Comparison of ENCODE assay signal across 27 cellular contexts in genomic region chrX:85108165-85108564, GRCh38.
DNase-seq lines count a peak whose midpoint lies in the region; ATAC-seq, FAIRE-seq and TF ChIP-seq lines count a peak whose summit lies in the region.
"Had no signal": no experiment of that assay in that cellular context is flagged by ENCODE, and none has a peak within 500 bp of the region (broad histone marks: within the 10 kb centered on the region; RNA-seq: fewer than 3 reads in every experiment).

No MANE protein-coding gene starts in this region.

- H3K4me1 ChIP-seq in mammary epithelial cell (ENCODE audit: insufficient read depth, low read length) (no peaks in the 10 kb centered on the region), breast epithelium (no peaks in the 10 kb centered on the region), keratinocyte (ENCODE audit: control insufficient read depth, extremely low read depth, insufficient read depth, low read length) (peaks cover 2% of the 10 kb centered on the region), aorta (ENCODE audit: control insufficient read depth in 1 of 2, insufficient read depth in 2 of 2, low read length in 2 of 2) (no peaks in the 10 kb centered on the region)
- H3K4me1 ChIP-seq: BE2C had no signal

- H4K20me1 ChIP-seq in mammary epithelial cell (ENCODE audit: insufficient read depth, low read length), result no peaks in the 10 kb centered on the region
- no peaks in the 10 kb centered on the region for H4K20me1 ChIP-seq in keratinocyte (ENCODE audit: control insufficient read depth, extremely low read depth, insufficient read depth, low read length)

- H3K36me3 Mint-ChIP-seq in activated T-cell treated with anti-CD3 and anti-CD28 coated beads, Interleukin-2, amount 50 U/mL, for 4 hours (ENCODE audit: insufficient read depth), result no peaks in the 10 kb centered on the region
- no peaks in the 10 kb centered on the region for H3K36me3 Mint-ChIP-seq in stimulated activated effector memory CD8-positive, alpha-beta T cell treated with anti-CD3 and anti-CD28 coated beads, Interleukin-12 subunit alpha, Interleukin-12 subunit beta, amount 100 ng/mL, for 72 hours
- H3K36me3 Mint-ChIP-seq: CD14-positive monocyte had no signal

- no peak overlapping the region for H3K4me3 Mint-ChIP-seq in activated T-cell treated with anti-CD3 and anti-CD28 coated beads, Interleukin-2, amount 50 U/mL, for 4 hours
- no peak overlapping the region for H3K4me3 Mint-ChIP-seq in stimulated activated effector memory CD8-positive, alpha-beta T cell treated with anti-CD3 and anti-CD28 coated beads, Interleukin-12 subunit alpha, Interleukin-12 subunit beta, amount 100 ng/mL, for 72 hours
- H3K4me3 Mint-ChIP-seq: CD14-positive monocyte had no signal

- WGBS in mammary epithelial cell (ENCODE audit: low coverage, missing lambda C conversion rate), result 88% methylated on average over 1 of the region's 2 CpGs
- 90 to 95% methylated on average over 2 of the region's 2 CpGs for WGBS in aorta, 2 donors

- no peak for TF ChIP-seq CTCF in mammary epithelial cell (conservative IDR thresholded peaks at IDR 0.05 in 1 of 2, IDR thresholded peaks at IDR 0.05 in 1 of 2; ENCODE audit: extremely low read depth in 1 of 2, insufficient read depth in 1 of 2, low read depth in 1 of 2, low read length in 2 of 2)
- no peak for TF ChIP-seq CTCF in breast epithelium (IDR thresholded peaks at IDR 0.05)
- no peak for TF ChIP-seq CTCF in epithelial cell of esophagus (IDR thresholded peaks at IDR 0.05; ENCODE audit: insufficient read depth, low read depth, low read length, missing control alignments)
- TF ChIP-seq CTCF in keratinocyte (optimal IDR thresholded peaks at IDR 0.05 in 1 of 3, IDR thresholded peaks at IDR 0.05 in 1 of 3, conservative IDR thresholded peaks at IDR 0.05 in 1 of 3; ENCODE audit: extremely low read depth in 1 of 3, insufficient read depth in 2 of 3, low read length in 3 of 3), result no peak

- in situ Hi-C loops in mammary epithelial cell (cut with MboI; ENCODE audit: low sequenced_read_pairs in 2 of 2), result no loop called here

- peaks cover 2% of the 10 kb centered on the region for H3K27me3 ChIP-seq in mammary epithelial cell (ENCODE audit: insufficient read depth, low read length)
- peaks cover 0 to 8% of the 10 kb centered on the region in 2 donors for H3K27me3 ChIP-seq in breast epithelium
- H3K27me3 ChIP-seq in keratinocyte (ENCODE audit: control insufficient read depth, extremely low read depth, insufficient read depth, low read length), result no peaks in the 10 kb centered on the region
- no peaks in the 10 kb centered on the region for H3K27me3 ChIP-seq in aorta (ENCODE audit: control insufficient read depth in 1 of 2, insufficient read depth in 2 of 2, low read length in 1 of 2)
- H3K27me3 ChIP-seq: BE2C had no signal

- no peak overlapping the region for H2AFZ ChIP-seq in mammary epithelial cell (ENCODE audit: low read depth, low read length)
- H2AFZ ChIP-seq in keratinocyte (ENCODE audit: control insufficient read depth, low read length), result no peak overlapping the region

- no peaks in the 10 kb centered on the region for H3K9me3 Mint-ChIP-seq in activated T-cell treated with anti-CD3 and anti-CD28 coated beads, Interleukin-2, amount 50 U/mL, for 4 hours
- no peaks in the 10 kb centered on the region for H3K9me3 Mint-ChIP-seq in stimulated activated effector memory CD8-positive, alpha-beta T cell treated with anti-CD3 and anti-CD28 coated beads, Interleukin-12 subunit alpha, Interleukin-12 subunit beta, amount 100 ng/mL, for 72 hours

- H3K36me3 ChIP-seq in mammary epithelial cell (ENCODE audit: insufficient read depth, low read length) (no peaks in the 10 kb centered on the region), breast epithelium (no peaks in the 10 kb centered on the region), keratinocyte (ENCODE audit: control insufficient read depth in 2 of 2, extremely low read depth in 1 of 2, insufficient read depth in 2 of 2, low read length in 2 of 2) (no peaks in the 10 kb centered on the region), aorta (ENCODE audit: control insufficient read depth in 1 of 2, insufficient read depth in 2 of 2, low read length in 1 of 2) (no peaks in the 10 kb centered on the region)
- H3K36me3 ChIP-seq: BE2C had no signal

- CTCF ChIA-PET in mammary epithelial cell (lab: Charles Lee; ENCODE audit: low non-redundant PET), result no interaction called here

- intact Hi-C loops in mammary epithelial cell (cut with micrococcal nuclease) (no loop called here), breast epithelium (cut with DNase I; ENCODE audit: low total_unique reads) (no loop called here), aorta (cut with DNase I) (no loop called here)

- H3K4me3 ChIP-seq in mammary epithelial cell (replicated peaks in 1 of 3; ENCODE audit: insufficient read depth in 1 of 3, low read depth in 2 of 3, low read length in 3 of 3), result no peak overlapping the region
- no peak overlapping the region for H3K4me3 ChIP-seq in breast epithelium
- H3K4me3 ChIP-seq in epithelial cell of esophagus (ENCODE audit: low read length), result no peak overlapping the region
- no peak overlapping the region for H3K4me3 ChIP-seq in keratinocyte (ENCODE audit: control insufficient read depth in 2 of 3, extremely low read depth in 1 of 3, insufficient read depth in 2 of 3, low read depth in 1 of 3, low read length in 3 of 3)
- H3K4me3 ChIP-seq in aorta (ENCODE audit: low read length in 2 of 2), result no peak overlapping the region
- H3K4me3 ChIP-seq: K562, SK-N-MC had no signal

- peak; percentile 32 for FAIRE-seq in keratinocyte (lab: Jason Lieb, UNC)
- FAIRE-seq: HTR-8/SVneo, K562 had no signal

- H3K9me1 ChIP-seq in keratinocyte (ENCODE audit: control insufficient read depth, extremely low read depth, insufficient read depth, low read length), result no peaks in the 10 kb centered on the region

- no peak overlapping the region for H3K9ac ChIP-seq in mammary epithelial cell (ENCODE audit: insufficient read depth, low read length)
- H3K9ac ChIP-seq in keratinocyte (ENCODE audit: control insufficient read depth, extremely low read depth, insufficient read depth, low read length), result no peak overlapping the region

- H3K27me3 Mint-ChIP-seq in activated T-cell treated with anti-CD3 and anti-CD28 coated beads, Interleukin-2, amount 50 U/mL, for 4 hours (ENCODE audit: low read depth), result no peaks in the 10 kb centered on the region

- DNase-seq in mammary epithelial cell (peak; percentile 27), breast epithelium (ENCODE audit: low spot score in 2 of 2) (no peak), epithelial cell of esophagus (ENCODE audit: low read depth) (peak; percentile 70), keratinocyte (ENCODE audit: low read depth, low spot score) (peak; percentile 46), aorta (no peak)
- DNase-seq in activated T-cell treated with anti-CD3 and anti-CD28 coated beads, Interleukin-2, amount 50 U/mL, for 4 hours, result no peak
- no peak for DNase-seq in stimulated activated effector memory CD8-positive, alpha-beta T cell treated with anti-CD3 and anti-CD28 coated beads, Interleukin-12 subunit alpha, Interleukin-12 subunit beta, amount 100 ng/mL, for 72 hours (ENCODE audit: low spot score in 2 of 2)
- DNase-seq: DMS153, DND-41, H7, Kasumi-1, MV-4-11, NCI-H1105, NCI-H1436 treated with DMSO at 0.1 percent for 48 hours, NCI-H187 treated with DMSO at 0.1 percent for 48 hours, NCI-H2107, NCI-H510A, NCI-H69, SIG-M5 had no signal

- dilution Hi-C loops in mammary epithelial cell (cut with HindIII; ENCODE audit: low sequenced_read_pairs), result loop anchor here (25.0 kb wide), 1 partner anchor 429 kb away; no protein-coding TSS in a partner anchor
- dilution Hi-C loops in keratinocyte (cut with MboI; ENCODE audit: extremely low pct_ligation_motif_present, low sequenced_read_pairs), result loop anchor here (25.0 kb wide), 1 partner anchor 429 kb away; no protein-coding TSS in a partner anchor

- H3K27ac ChIP-seq in mammary epithelial cell (ENCODE audit: insufficient read depth, low read depth, low read length) (no peak overlapping the region), breast epithelium (no peak overlapping the region), keratinocyte (ENCODE audit: control insufficient read depth, insufficient read depth, low read length) (peak overlapping the region; percentile 54), aorta (ENCODE audit: low read depth in 1 of 2, low read length in 2 of 2) (no peak overlapping the region)
- H3K27ac ChIP-seq: 22Rv1, SK-N-MC had no signal

- ATAC-seq in aorta (ENCODE audit: low FRiP score), result peak; percentile 22
- ATAC-seq in activated T-cell treated with anti-CD3 and anti-CD28 coated beads, Interleukin-2, amount 50 U/mL, for 4 hours, result no peak
- ATAC-seq in GM21526 (IDR thresholded peaks at IDR 0.05; ENCODE audit: low FRiP score, unreplicated experiment), result no peak
- no peak for ATAC-seq in stimulated activated effector memory CD8-positive, alpha-beta T cell treated with anti-CD3 and anti-CD28 coated beads, Interleukin-12 subunit alpha, Interleukin-12 subunit beta, amount 100 ng/mL, for 72 hours
- ATAC-seq: K562, Panc1 had no signal

- no peaks in the 10 kb centered on the region for H3K79me2 ChIP-seq in mammary epithelial cell (ENCODE audit: insufficient read depth, low read length)
- no peaks in the 10 kb centered on the region for H3K79me2 ChIP-seq in keratinocyte (ENCODE audit: control insufficient read depth, insufficient read depth, low read length)

- no TSS peak for BruUV-seq in mammary epithelial cell (replicated peaks; lab: Mats Ljungman, UMichigan)

- no peaks in the 10 kb centered on the region for H3K4me1 Mint-ChIP-seq in activated T-cell treated with anti-CD3 and anti-CD28 coated beads, Interleukin-2, amount 50 U/mL, for 4 hours (ENCODE audit: low read depth)
- no peaks in the 10 kb centered on the region for H3K4me1 Mint-ChIP-seq in stimulated activated effector memory CD8-positive, alpha-beta T cell treated with anti-CD3 and anti-CD28 coated beads, Interleukin-12 subunit alpha, Interleukin-12 subunit beta, amount 100 ng/mL, for 72 hours

- H3K27ac Mint-ChIP-seq in stimulated activated effector memory CD8-positive, alpha-beta T cell treated with anti-CD3 and anti-CD28 coated beads, Interleukin-12 subunit alpha, Interleukin-12 subunit beta, amount 100 ng/mL, for 72 hours, result no peak overlapping the region

- H3K9me3 ChIP-seq in mammary epithelial cell (replicated peaks; ENCODE audit: insufficient read depth, low read length), result peaks cover 3% of the 10 kb centered on the region
- no peaks in the 10 kb centered on the region for H3K9me3 ChIP-seq in breast epithelium
- peaks cover 18% of the 10 kb centered on the region for H3K9me3 ChIP-seq in keratinocyte (ENCODE audit: control insufficient read depth, low read depth, low read length)
- H3K9me3 ChIP-seq in aorta (ENCODE audit: control insufficient read depth, low read length), result no peaks in the 10 kb centered on the region
- H3K9me3 ChIP-seq: BE2C had no signal

- no peak overlapping the region for H3K4me2 ChIP-seq in mammary epithelial cell (ENCODE audit: insufficient read depth, low read depth, low read length)
- no peak overlapping the region for H3K4me2 ChIP-seq in keratinocyte (ENCODE audit: control insufficient read depth, extremely low read depth, insufficient read depth, low read depth, low read length)

- TF ChIP-seq POLR2A in breast epithelium (IDR thresholded peaks at IDR 0.05), result no peak

Comparison
In these comparisons a context has a peak if more than half of its experiments do, and no peak if none do; other contexts are left out.
1. DNase-seq: peak in mammary epithelial cell (single experiment), epithelial cell of esophagus (single experiment) and keratinocyte (single experiment); none in breast epithelium (0 of 2), aorta (0 of 2), activated T-cell treated with anti-CD3 and anti-CD28 coated beads, Interleukin-2, amount 50 U/mL, for 4 hours (single experiment) and stimulated activated effector memory CD8-positive, alpha-beta T cell treated with anti-CD3 and anti-CD28 coated beads, Interleukin-12 subunit alpha, Interleukin-12 subunit beta, amount 100 ng/mL, for 72 hours (0 of 2).